In the genomic region with DNA sequence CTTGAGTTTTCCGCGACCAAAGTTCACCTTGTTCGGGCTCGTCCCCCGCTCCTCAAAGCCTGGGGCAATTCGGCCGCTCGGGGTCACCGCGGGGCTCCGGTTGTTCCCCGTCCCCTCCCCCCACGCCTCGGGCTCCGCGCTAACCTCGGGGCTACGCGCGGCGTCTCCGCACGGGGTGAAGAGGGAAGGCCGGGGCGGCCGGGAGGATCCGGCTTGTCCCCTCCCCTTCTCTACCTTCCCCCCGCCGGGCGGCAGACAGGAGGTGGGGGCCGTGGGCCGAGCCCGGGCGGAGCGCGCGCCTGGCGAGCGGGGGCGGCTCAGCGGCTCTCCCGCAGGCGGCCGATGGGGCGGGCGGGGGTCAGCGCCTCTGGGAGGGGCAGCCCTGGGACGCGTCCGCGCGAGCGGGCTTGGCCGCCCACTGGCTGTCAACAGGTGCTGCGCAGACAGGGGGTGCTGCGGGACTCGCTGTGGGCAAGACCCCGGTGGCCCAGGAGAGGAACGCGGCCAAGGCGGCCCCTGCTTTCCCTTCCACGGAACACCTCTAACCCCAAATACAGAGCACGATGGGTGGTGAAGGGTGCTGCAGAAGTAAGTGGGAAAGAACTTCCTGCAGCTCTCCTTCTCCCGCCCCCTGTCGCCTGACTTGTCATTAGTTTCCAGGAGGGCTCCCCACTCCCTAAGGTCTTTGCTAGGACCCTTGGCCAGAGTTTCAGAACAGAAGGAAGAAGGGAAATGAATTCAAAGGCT, we compare ENCODE assay signal across 8 cellular contexts. TPM values are rescaled to one million over a fixed set of nuclear protein-coding genes. Genes with fewer than 3 reads are reported as not detected.
DNase-seq lines count a peak whose midpoint lies in the region; ATAC-seq and TF ChIP-seq lines count a peak whose summit lies in the region.

A gene with protein sequence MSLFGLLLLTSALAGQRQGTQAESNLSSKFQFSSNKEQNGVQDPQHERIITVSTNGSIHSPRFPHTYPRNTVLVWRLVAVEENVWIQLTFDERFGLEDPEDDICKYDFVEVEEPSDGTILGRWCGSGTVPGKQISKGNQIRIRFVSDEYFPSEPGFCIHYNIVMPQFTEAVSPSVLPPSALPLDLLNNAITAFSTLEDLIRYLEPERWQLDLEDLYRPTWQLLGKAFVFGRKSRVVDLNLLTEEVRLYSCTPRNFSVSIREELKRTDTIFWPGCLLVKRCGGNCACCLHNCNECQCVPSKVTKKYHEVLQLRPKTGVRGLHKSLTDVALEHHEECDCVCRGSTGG (minus strand): TSS at position 177 of the 747 bp plus-strand sequence. CDS start 896 bp downstream, outside the sequence.

- no peak within 1 kb of the TSS for H3K27ac Mint-ChIP-seq in stimulated activated memory B cell treated with anti-CD40 and anti-IgM and Interleukin-4, amounts not matched to agents 10 μg/mL and 1 μg/mL and 100 μg/mL, for 72 hours

- peak; percentile 80 for DNase-seq in ELF-1 (ENCODE audit: low read depth, low spot score)
- DNase-seq in SK-N-DZ (ENCODE audit: low spot score): peak; percentile 10
- peak; percentile 87 to 95 for DNase-seq in left lung
- no peak for DNase-seq in DMS114 treated with DMSO at 0.1 percent for 48 hours (lab: John Stamatoyannopoulos, UW; ENCODE audit: unreplicated experiment)
- DNase-seq in NCI-H2029 (lab: John Stamatoyannopoulos, UW): no peak

- H3K9me3 ChIP-seq in duodenal mucosa (ENCODE audit: control insufficient read depth in 1 of 2, low read length in 2 of 2) (no peaks in the 10 kb centered on the region), left lung (no peaks in the 10 kb centered on the region)

- ATAC-seq in HG03432 (IDR thresholded peaks at IDR 0.05; ENCODE audit: unreplicated experiment) (peak; percentile 55), left lung (peak; percentile 82)
- peak; percentile 39 for ATAC-seq in stimulated activated memory B cell treated with anti-CD40 and anti-IgM and Interleukin-4, amounts not matched to agents 10 μg/mL and 1 μg/mL and 100 μg/mL, for 72 hours

- peaks cover 24 to 26% of the 10 kb centered on the region in 2 donors for H3K4me1 ChIP-seq in duodenal mucosa (ENCODE audit: control insufficient read depth in 1 of 2, insufficient read depth in 2 of 2, low read length in 2 of 2)
- H3K4me1 ChIP-seq in left lung: peaks cover 4 to 46% of the 10 kb centered on the region in 2 donors

- TF ChIP-seq CTCF in left lung (IDR thresholded peaks at IDR 0.05): peak; percentile 23 to 36

- peaks cover 36% of the 10 kb centered on the region for H3K27me3 Mint-ChIP-seq in stimulated activated memory B cell treated with anti-CD40 and anti-IgM and Interleukin-4, amounts not matched to agents 10 μg/mL and 1 μg/mL and 100 μg/mL, for 72 hours

- H3K27ac ChIP-seq in duodenal mucosa (ENCODE audit: low read depth, low read length) (peak within 1 kb of the TSS; percentile 77), left lung (peak within 1 kb of the TSS; percentile 78 to 91)

- H3K9me3 Mint-ChIP-seq in stimulated activated memory B cell treated with anti-CD40 and anti-IgM and Interleukin-4, amounts not matched to agents 10 μg/mL and 1 μg/mL and 100 μg/mL, for 72 hours: peaks cover 4% of the 10 kb centered on the region

- no peaks in the 10 kb centered on the region for H3K36me3 Mint-ChIP-seq in stimulated activated memory B cell treated with anti-CD40 and anti-IgM and Interleukin-4, amounts not matched to agents 10 μg/mL and 1 μg/mL and 100 μg/mL, for 72 hours

- H3K27me3 ChIP-seq in duodenal mucosa (ENCODE audit: control insufficient read depth in 1 of 2, insufficient read depth in 2 of 2, low read length in 2 of 2): no peaks in the 10 kb centered on the region
- H3K27me3 ChIP-seq in left lung: peaks cover 0 to 13% of the 10 kb centered on the region in 2 donors

- H3K9ac ChIP-seq in duodenal mucosa (ENCODE audit: low read depth in 1 of 2, low read length in 2 of 2): peak within 1 kb of the TSS; percentile 63 to 68

- peak within 1 kb of the TSS; percentile 80 to 87 for H3K4me3 ChIP-seq in duodenal mucosa (ENCODE audit: low read depth in 1 of 2, low read length in 2 of 2)
- H3K4me3 ChIP-seq in left lung: peak within 1 kb of the TSS; percentile 47 to 59

- intact Hi-C loops in left lung (cut with DNase I): no loop called here

- H3K36me3 ChIP-seq in duodenal mucosa (ENCODE audit: control insufficient read depth in 1 of 2, insufficient read depth in 2 of 2, low read length in 2 of 2) (no peaks in the 10 kb centered on the region), left lung (no peaks in the 10 kb centered on the region)

- H3K4me3 Mint-ChIP-seq in stimulated activated memory B cell treated with anti-CD40 and anti-IgM and Interleukin-4, amounts not matched to agents 10 μg/mL and 1 μg/mL and 100 μg/mL, for 72 hours: peak within 1 kb of the TSS; percentile 2

- H3K4me1 Mint-ChIP-seq in stimulated activated memory B cell treated with anti-CD40 and anti-IgM and Interleukin-4, amounts not matched to agents 10 μg/mL and 1 μg/mL and 100 μg/mL, for 72 hours: no peaks in the 10 kb centered on the region

RNA-seq across cellular contexts. Expression of the gene that starts here (rescaled TPM):
- polyA plus RNA-seq in SK-N-DZ (2014; cell fraction: cytosol; rRNA removed): 0.03 and 1.3 TPM in 2 replicates
- polyA plus RNA-seq in SK-N-DZ (2014; cell fraction: nucleus; rRNA removed): not detected in 2 replicates
- total RNA-seq in left lung: 10 to 100 TPM; 22.4 to 35.7 TPM

Comparison
In these comparisons a context has a peak if more than half of its experiments do, and no peak if none do; other contexts are left out.
1. DNase-seq: peak in ELF-1 (single experiment), SK-N-DZ (single experiment) and left lung (2 of 2); none in DMS114 treated with DMSO at 0.1 percent for 48 hours (single experiment) and NCI-H2029 (single experiment).
2. Peak in every context shown above with its lines, with median percentiles within 50 percentile points of each other: ATAC-seq.